18 cellular contexts compared by ENCODE assay signal in genomic region chr1:53686371-53687267, GRCh38. TPM values are rescaled to one million over a fixed set of nuclear protein-coding genes. Genes with fewer than 3 reads are reported as not detected.
DNase-seq lines count a peak whose midpoint lies in the region; ATAC-seq and TF ChIP-seq lines count a peak whose summit lies in the region.
"Had no signal": no experiment of that assay in that cellular context is flagged by ENCODE, and none has a peak within 500 bp of the region (broad histone marks: within the 10 kb centered on the region; RNA-seq: fewer than 3 reads in every experiment).

No MANE protein-coding gene starts in this region.

- H3K27ac Mint-ChIP-seq in endothelial cell (ENCODE audit: unreplicated experiment) = peak overlapping the region; percentile 68
- peak overlapping the region; percentile 63 for H3K27ac Mint-ChIP-seq in type B pancreatic cell
- H3K27ac Mint-ChIP-seq: activated CD4-positive, alpha-beta T cell treated with anti-CD3 and anti-CD28 coated beads for 36 hours had no signal

- TF ChIP-seq CTCF in endothelial cell (IDR thresholded peaks at IDR 0.05; ENCODE audit: unreplicated experiment) (no peak), type B pancreatic cell (conservative IDR thresholded peaks at IDR 0.05) (no peak)

- ATAC-seq in HG03439 (IDR thresholded peaks at IDR 0.05; ENCODE audit: unreplicated experiment) = no peak
- ATAC-seq: activated CD4-positive, alpha-beta T cell treated with anti-CD3 and anti-CD28 coated beads for 36 hours; gastrocnemius medialis had no signal

- H3K4me3 Mint-ChIP-seq in endothelial cell (ENCODE audit: unreplicated experiment) = no peak overlapping the region
- H3K4me3 Mint-ChIP-seq in type B pancreatic cell = peak overlapping the region; percentile 72
- H3K4me3 Mint-ChIP-seq: activated CD4-positive, alpha-beta T cell treated with anti-CD3 and anti-CD28 coated beads for 36 hours; H9; IgD-negative memory B cell had no signal

- peaks cover 15% of the 10 kb centered on the region for H3K27me3 Mint-ChIP-seq in endothelial cell (ENCODE audit: unreplicated experiment)
- H3K27me3 Mint-ChIP-seq in type B pancreatic cell = peaks cover 69% of the 10 kb centered on the region

- H3K36me3 Mint-ChIP-seq in endothelial cell (ENCODE audit: low read depth, unreplicated experiment) = peaks cover 4% of the 10 kb centered on the region
- H3K36me3 Mint-ChIP-seq in type B pancreatic cell = no peaks in the 10 kb centered on the region
- H3K36me3 Mint-ChIP-seq: IgD-negative memory B cell had no signal

- peak; percentile 13 for DNase-seq in HCEC 1CT
- peak; percentile 15 for DNase-seq in T1000 (lab: John Stamatoyannopoulos, UW)
- DNase-seq in endothelial cell (ENCODE audit: low spot score) = no peak
- DNase-seq in type B pancreatic cell (ENCODE audit: extremely low spot score, unreplicated experiment) = no peak
- no peak for DNase-seq in amygdala (lab: John Stamatoyannopoulos, UW)
- no peak for DNase-seq in activated CD4-positive, alpha-beta T cell treated with anti-CD3 and anti-CD28 coated beads for 4 hours
- DNase-seq: activated CD4-positive, alpha-beta T cell treated with anti-CD3 and anti-CD28 coated beads for 36 hours; activated CD8-positive, alpha-beta memory T cell treated with anti-CD3 and anti-CD28 coated beads, Interleukin-2, amount 50 U/mL, for 48 hours; aorta; DMS153; gastrocnemius medialis; H9; NCI-H1048; T-helper 9 cell had no signal

- peaks cover 42% of the 10 kb centered on the region for H3K4me1 Mint-ChIP-seq in endothelial cell (ENCODE audit: unreplicated experiment)
- peaks cover 48% of the 10 kb centered on the region for H3K4me1 Mint-ChIP-seq in type B pancreatic cell (ENCODE audit: unreplicated experiment)

- H3K9me3 Mint-ChIP-seq in endothelial cell (ENCODE audit: unreplicated experiment) (no peaks in the 10 kb centered on the region), type B pancreatic cell (no peaks in the 10 kb centered on the region)
- H3K9me3 Mint-ChIP-seq: H9 had no signal

RNA-seq across cellular contexts. Expression of gene GLIS1, which starts 52.3 kb away (rescaled TPM):
- total RNA-seq in endothelial cell (ENCODE audit: unreplicated experiment) (not detected), type B pancreatic cell (ENCODE audit: low replicate concordance) (0.17 and 2.1 TPM in 2 replicates)
- total RNA-seq: activated CD4-positive, alpha-beta T cell treated with anti-CD3 and anti-CD28 coated beads for 36 hours; gastrocnemius medialis; skeletal muscle tissue; temporal lobe had no signal

Comparison
In these comparisons a context has a peak if more than half of its experiments do, and no peak if none do; other contexts are left out.
1. DNase-seq: peak in HCEC 1CT (single experiment) and T1000 (single experiment); none in endothelial cell (single experiment), type B pancreatic cell (single experiment), amygdala (0 of 56) and activated CD4-positive, alpha-beta T cell treated with anti-CD3 and anti-CD28 coated beads for 4 hours (0 of 2).